Comparison of ENCODE assay signal across 1 cellular context in the genomic region with DNA sequence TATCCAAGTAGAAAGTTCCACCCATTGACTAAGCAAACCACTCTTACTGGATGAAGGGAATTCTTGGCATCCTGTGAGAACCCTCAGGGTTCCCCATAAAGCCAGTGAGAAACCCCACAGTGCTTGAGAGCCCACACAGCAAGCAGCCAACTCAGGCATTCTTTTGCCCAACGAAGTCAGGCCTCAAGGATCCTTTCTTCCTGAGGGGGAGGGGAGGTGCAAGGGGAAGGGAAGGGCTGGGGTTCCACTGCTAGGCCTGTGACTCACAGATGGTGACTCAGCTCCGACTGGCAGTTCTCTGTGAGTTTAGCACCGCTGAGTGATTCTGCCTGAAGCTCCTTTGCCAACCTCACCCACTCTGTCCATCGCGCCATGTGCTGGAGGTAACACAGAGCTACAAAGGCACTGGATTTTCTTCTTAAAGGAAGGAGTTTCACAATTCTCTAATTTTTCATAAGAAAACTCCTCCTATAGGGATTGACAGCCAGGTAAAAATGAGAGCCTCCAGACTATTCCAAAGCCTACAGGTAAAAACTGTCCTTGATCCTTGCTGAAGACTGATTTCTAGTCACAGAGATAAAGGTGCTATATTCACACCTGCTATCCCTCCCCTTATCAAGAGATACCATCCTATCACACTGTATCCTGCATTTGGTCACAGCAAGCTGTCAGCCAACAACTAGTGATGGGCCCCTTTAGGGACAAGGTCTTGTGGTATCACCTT.
TF ChIP-seq lines count a peak whose summit lies in the region.

No MANE protein-coding gene starts in this region.

TF ChIP-seq in GM23338, 12 proteins besides CTCF, POLR2A, EP300 and RAD21 (continued from another document):
- TF ChIP-seq, protein P1, sequence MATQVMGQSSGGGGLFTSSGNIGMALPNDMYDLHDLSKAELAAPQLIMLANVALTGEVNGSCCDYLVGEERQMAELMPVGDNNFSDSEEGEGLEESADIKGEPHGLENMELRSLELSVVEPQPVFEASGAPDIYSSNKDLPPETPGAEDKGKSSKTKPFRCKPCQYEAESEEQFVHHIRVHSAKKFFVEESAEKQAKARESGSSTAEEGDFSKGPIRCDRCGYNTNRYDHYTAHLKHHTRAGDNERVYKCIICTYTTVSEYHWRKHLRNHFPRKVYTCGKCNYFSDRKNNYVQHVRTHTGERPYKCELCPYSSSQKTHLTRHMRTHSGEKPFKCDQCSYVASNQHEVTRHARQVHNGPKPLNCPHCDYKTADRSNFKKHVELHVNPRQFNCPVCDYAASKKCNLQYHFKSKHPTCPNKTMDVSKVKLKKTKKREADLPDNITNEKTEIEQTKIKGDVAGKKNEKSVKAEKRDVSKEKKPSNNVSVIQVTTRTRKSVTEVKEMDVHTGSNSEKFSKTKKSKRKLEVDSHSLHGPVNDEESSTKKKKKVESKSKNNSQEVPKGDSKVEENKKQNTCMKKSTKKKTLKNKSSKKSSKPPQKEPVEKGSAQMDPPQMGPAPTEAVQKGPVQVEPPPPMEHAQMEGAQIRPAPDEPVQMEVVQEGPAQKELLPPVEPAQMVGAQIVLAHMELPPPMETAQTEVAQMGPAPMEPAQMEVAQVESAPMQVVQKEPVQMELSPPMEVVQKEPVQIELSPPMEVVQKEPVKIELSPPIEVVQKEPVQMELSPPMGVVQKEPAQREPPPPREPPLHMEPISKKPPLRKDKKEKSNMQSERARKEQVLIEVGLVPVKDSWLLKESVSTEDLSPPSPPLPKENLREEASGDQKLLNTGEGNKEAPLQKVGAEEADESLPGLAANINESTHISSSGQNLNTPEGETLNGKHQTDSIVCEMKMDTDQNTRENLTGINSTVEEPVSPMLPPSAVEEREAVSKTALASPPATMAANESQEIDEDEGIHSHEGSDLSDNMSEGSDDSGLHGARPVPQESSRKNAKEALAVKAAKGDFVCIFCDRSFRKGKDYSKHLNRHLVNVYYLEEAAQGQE (IDR thresholded peaks at IDR 0.05; ENCODE audit: unreplicated experiment), result no peak
- TF ChIP-seq JUNB (IDR thresholded peaks at IDR 0.05; ENCODE audit: unreplicated experiment), result no peak
- TF ChIP-seq CREB1 (CRISPR knock-in tag; IDR thresholded peaks at IDR 0.05; ENCODE audit: low read depth), result peak; percentile 50
